In genomic region chr10:129605986-129606518, GRCh38 we compare ENCODE assay signal across 1 cellular context.
TF ChIP-seq lines count a peak whose summit lies in the region.

No MANE protein-coding gene starts in this region.

TF ChIP-seq in HEK293, 187 proteins besides CTCF, POLR2A, EP300 and RAD21 (continued from another document and continues in another):
- TF ChIP-seq PRDM2 (tag by site-specific recombination; IDR thresholded peaks at IDR 0.05; ENCODE audit: borderline replicate concordance) (no peak), ZNF529 (tag by site-specific recombination; IDR thresholded peaks at IDR 0.05; ENCODE audit: insufficient replicate concordance) (peak; percentile 30), ZNF280D (tag by site-specific recombination; IDR thresholded peaks at IDR 0.05) (no peak), ZNF155 (tag by site-specific recombination; IDR thresholded peaks at IDR 0.05) (no peak), ZNF416 (tag by site-specific recombination; IDR thresholded peaks at IDR 0.05) (no peak), ZNF341 (tag by site-specific recombination; IDR thresholded peaks at IDR 0.05; ENCODE audit: low read depth) (0 out of 2 replicates have a peak, but pooled peaks have one; percentile 18), ZFP37 (tag by site-specific recombination; IDR thresholded peaks at IDR 0.05) (no peak), ZNF585B (tag by site-specific recombination; IDR thresholded peaks at IDR 0.05) (no peak), ZNF600 (tag by site-specific recombination; IDR thresholded peaks at IDR 0.05) (peak; percentile 87), ZNF514 (tag by site-specific recombination; IDR thresholded peaks at IDR 0.05) (no peak), ZNF24 (tag by site-specific recombination; IDR thresholded peaks at IDR 0.05) (peak; percentile 98), ZNF701 (tag by site-specific recombination; IDR thresholded peaks at IDR 0.05) (no peak), ZNF350 (tag by site-specific recombination; IDR thresholded peaks at IDR 0.05) (no peak), ZNF560 (tag by site-specific recombination; IDR thresholded peaks at IDR 0.05; ENCODE audit: borderline replicate concordance) (no peak), ZNF549 (tag by site-specific recombination; IDR thresholded peaks at IDR 0.05) (no peak), ZSCAN30 (tag by site-specific recombination; IDR thresholded peaks at IDR 0.05) (peak; percentile 20; the same call in 1 of the 2 replicates), ZNF184 (tag by site-specific recombination; IDR thresholded peaks at IDR 0.05) (peak; percentile 34), ZNF768 (tag by site-specific recombination; IDR thresholded peaks at IDR 0.05) (no peak), HOXA7 (CRISPR knock-in tag; IDR thresholded peaks at IDR 0.05; ENCODE audit: borderline replicate concordance) (no peak), INSM2 (tag by site-specific recombination; IDR thresholded peaks at IDR 0.05) (peak; percentile 99), ZNF223 (tag by site-specific recombination; IDR thresholded peaks at IDR 0.05) (no peak), TSHZ1 (tag by site-specific recombination; IDR thresholded peaks at IDR 0.05; ENCODE audit: borderline replicate concordance) (peak; percentile 98), ZNF449 (tag by site-specific recombination; IDR thresholded peaks at IDR 0.05) (0 out of 2 replicates have a peak, but pooled peaks have one; percentile 55), ZBTB7A (tag by site-specific recombination; IDR thresholded peaks at IDR 0.05; ENCODE audit: low read depth) (no peak), ZFP3 (tag by site-specific recombination; IDR thresholded peaks at IDR 0.05; ENCODE audit: low read depth) (no peak), ZNF518A (tag by site-specific recombination; conservative IDR thresholded peaks at IDR 0.05; ENCODE audit: low read depth) (0 out of 2 replicates have a peak, but pooled peaks have one; percentile 27), ZNF274 (IDR thresholded peaks at IDR 0.05; ENCODE audit: low read length) (no peak), ZNF274 (tag by site-specific recombination; IDR thresholded peaks at IDR 0.05; ENCODE audit: borderline replicate concordance) (no peak), ZNF26 (tag by site-specific recombination; IDR thresholded peaks at IDR 0.05) (no peak), ZNF211 (tag by site-specific recombination; IDR thresholded peaks at IDR 0.05; ENCODE audit: low read depth) (no peak), ZNF146 (tag by site-specific recombination; IDR thresholded peaks at IDR 0.05) (peak; percentile 80), ZNF791 (tag by site-specific recombination; IDR thresholded peaks at IDR 0.05) (no peak)
